In the genomic region with DNA sequence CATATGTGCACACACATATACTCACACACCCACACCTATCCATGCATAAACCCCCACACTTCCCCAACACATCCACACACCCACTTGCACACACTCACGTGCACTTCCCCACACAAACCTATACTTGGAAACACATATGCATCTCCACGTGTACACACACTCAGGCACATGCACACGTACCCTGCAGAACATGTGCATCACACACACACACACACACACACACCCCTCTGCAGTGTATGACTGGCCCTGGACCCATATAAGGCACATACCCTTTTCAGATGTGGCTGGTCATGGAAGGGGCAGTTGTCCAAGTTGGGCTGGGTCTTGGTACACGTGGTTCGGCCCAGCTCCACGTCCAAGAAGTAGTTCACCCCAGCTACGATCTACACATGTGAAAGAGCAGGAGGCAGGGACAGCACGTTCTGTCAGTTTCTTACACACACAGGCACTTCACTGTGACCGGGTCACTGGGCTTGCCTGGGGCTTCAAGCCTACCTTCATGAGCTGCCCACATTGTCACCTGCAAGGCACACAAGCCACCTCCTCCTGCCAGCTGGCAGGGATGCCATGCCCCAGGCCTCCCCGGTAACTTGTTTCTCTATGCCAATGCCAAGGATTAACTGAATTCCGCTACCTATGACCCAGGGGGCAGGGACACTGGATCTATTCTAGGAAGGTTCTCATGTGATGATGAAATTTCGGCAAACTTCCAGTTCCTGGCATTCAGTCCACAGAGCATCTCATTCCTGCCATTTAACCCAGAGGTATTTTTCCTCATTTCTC, we compare ENCODE assay signal across 12 cellular contexts. TPM values are rescaled to one million over a fixed set of nuclear protein-coding genes. Genes with fewer than 3 reads are reported as not detected.
A peak's percentile ranks its signal among the peaks of the same experiment; 100 is the strongest.
DNase-seq lines count a peak whose midpoint lies in the region; ATAC-seq, FAIRE-seq and TF ChIP-seq lines count a peak whose summit lies in the region.
"Had no signal": no experiment of that assay in that cellular context is flagged by ENCODE, and none has a peak within 500 bp of the region (broad histone marks: within the 10 kb centered on the region; RNA-seq: fewer than 3 reads in every experiment).

No MANE protein-coding gene starts in this region.

- no peak for FAIRE-seq in GM12878 (lab: Jason Lieb, UNC)
- FAIRE-seq: endometrium had no signal

- in situ Hi-C loops in GM12878 (cut with MboI) = no loop called here

- H3K27ac ChIP-seq in GM12878 (ENCODE audit: control insufficient read depth, insufficient read depth) = no peak overlapping the region
- peak overlapping the region; percentile 7 to 99 (median 97) for H3K27ac ChIP-seq in gastroesophageal sphincter
- no peak overlapping the region for H3K27ac ChIP-seq in trophoblast cell (ENCODE audit: low read depth, low read length)
- H3K27ac ChIP-seq in mesendoderm (ENCODE audit: low read depth, low read length) = no peak overlapping the region

- H2BK15ac ChIP-seq in mesendoderm (replicated peaks; ENCODE audit: low read depth) = no peak overlapping the region

- TF ChIP-seq EP300 in GM12878 (IDR thresholded peaks at IDR 0.05; ENCODE audit: borderline replicate concordance in 1 of 2, control insufficient read depth in 1 of 2, low read depth in 2 of 2, low read length in 2 of 2) (no peak), gastroesophageal sphincter (IDR thresholded peaks at IDR 0.05) (no peak)

- H3K18ac ChIP-seq in trophoblast cell (ENCODE audit: low read length) = no peak overlapping the region
- no peak overlapping the region for H3K18ac ChIP-seq in mesendoderm (ENCODE audit: low read length)

- H3K27me3 Mint-ChIP-seq in activated CD4-positive, alpha-beta T cell treated with anti-CD3 and anti-CD28 coated beads, Interleukin-2, amount 10 ng/mL, durations not matched to agents 24 days and 14 days = peaks cover 17% of the 10 kb centered on the region

- H4K8ac ChIP-seq in trophoblast cell (ENCODE audit: low read depth, low read length) (no peak overlapping the region), mesendoderm (ENCODE audit: low read depth, low read length) (no peak overlapping the region)

- RAD21 ChIA-PET in GM12878 (lab: Charles Lee; ENCODE audit: unreplicated experiment) = no interaction called here

- no peak overlapping the region for H3K4ac ChIP-seq in trophoblast cell (ENCODE audit: low read depth, low read length)
- no peak overlapping the region for H3K4ac ChIP-seq in mesendoderm (ENCODE audit: low read depth, low read length)

- H3K27me3 ChIP-seq in GM12878 (replicated peaks in 1 of 2; ENCODE audit: control insufficient read depth in 2 of 2, insufficient read depth in 2 of 2, low read length in 1 of 2) = no peaks in the 10 kb centered on the region
- no peaks in the 10 kb centered on the region for H3K27me3 ChIP-seq in gastroesophageal sphincter
- no peaks in the 10 kb centered on the region for H3K27me3 ChIP-seq in trophoblast cell (ENCODE audit: insufficient read depth, low read length)
- H3K27me3 ChIP-seq in mesendoderm (ENCODE audit: insufficient read depth, low read length, poor library complexity) = no peaks in the 10 kb centered on the region

- H2AFZ ChIP-seq in GM12878 (ENCODE audit: control insufficient read depth, low read depth, low read length) (no peak overlapping the region), trophoblast cell (ENCODE audit: insufficient read depth, low read length, poor library complexity) (no peak overlapping the region)

- SMC1A ChIA-PET in GM12878 (lab: Charles Lee; ENCODE audit: uncharacterized antibody, unreplicated experiment) = no interaction called here

- no peaks in the 10 kb centered on the region for H3K36me3 Mint-ChIP-seq in activated CD4-positive, alpha-beta T cell treated with anti-CD3 and anti-CD28 coated beads, Interleukin-2, amount 10 ng/mL, durations not matched to agents 24 days and 14 days (ENCODE audit: low read depth)

- TF ChIP-seq CTCF in AG10803 (conservative IDR thresholded peaks at IDR 0.05; ENCODE audit: low read length) (no peak), GM12878 (IDR thresholded peaks at IDR 0.05 in 2 of 3, conservative IDR thresholded peaks at IDR 0.05 in 1 of 3; ENCODE audit: control insufficient read depth in 2 of 3, extremely low read depth in 1 of 3, insufficient read depth in 1 of 3, low read depth in 3 of 3, low read length in 3 of 3) (no peak), gastroesophageal sphincter (IDR thresholded peaks at IDR 0.05) (no peak), omental fat pad (IDR thresholded peaks at IDR 0.05) (no peak)

- no peak for TF ChIP-seq POLR2A in GM12878 (IDR thresholded peaks at IDR 0.05; ENCODE audit: low read depth, low read length)
- TF ChIP-seq POLR2A in gastroesophageal sphincter (IDR thresholded peaks at IDR 0.05) = peak in 1 of 2 donors; percentile 11

- no peaks in the 10 kb centered on the region for H4K20me1 ChIP-seq in GM12878 (ENCODE audit: control insufficient read depth, insufficient read depth)

- H3K9ac ChIP-seq in GM12878 (ENCODE audit: control insufficient read depth, insufficient read depth, low read length) (no peak overlapping the region), trophoblast cell (ENCODE audit: low read length) (no peak overlapping the region), mesendoderm (ENCODE audit: low read length) (no peak overlapping the region)

- H3K79me2 ChIP-seq in GM12878 (ENCODE audit: control insufficient read depth, insufficient read depth, low read length) = no peaks in the 10 kb centered on the region
- peaks cover 7% of the 10 kb centered on the region for H3K79me2 ChIP-seq in trophoblast cell (ENCODE audit: control insufficient read depth, insufficient read depth, low read length, poor library complexity)
- no peaks in the 10 kb centered on the region for H3K79me2 ChIP-seq in mesendoderm (ENCODE audit: control insufficient read depth, insufficient read depth, low read length)

- 43% methylated on average over 11 of the region's 12 CpGs for WGBS in GM12878 (ENCODE audit: insufficient coverage, insufficient replicate concordance, low lambda C conversion rate, missing lambda C conversion rate)
- WGBS in gastroesophageal sphincter (ENCODE audit: low coverage in 1 of 2), 2 donors = 33 to 43% methylated on average over 5 to 6 of the region's 12 CpGs
- no CpG with 5 or more reads among the region's 12 CpGs for WGBS in trophoblast cell (ENCODE audit: extremely low coverage, insufficient coverage, insufficient read length)
- no CpG with 5 or more reads among the region's 12 CpGs for WGBS in mesendoderm (ENCODE audit: extremely low coverage, insufficient coverage, low lambda C conversion rate)

- no peak overlapping the region for H4K5ac ChIP-seq in mesendoderm (ENCODE audit: low read length)

- H3K23ac ChIP-seq in trophoblast cell (ENCODE audit: low read length) = no peak overlapping the region
- no peak overlapping the region for H3K23ac ChIP-seq in mesendoderm (ENCODE audit: low read length)

- H3K4me3 ChIP-seq in AG10803 (ENCODE audit: low read length) = no peak overlapping the region
- H3K4me3 ChIP-seq in GM12878 = no peak overlapping the region
- peak overlapping the region in 1 of 2 donors; percentile 99 for H3K4me3 ChIP-seq in gastroesophageal sphincter
- H3K4me3 ChIP-seq in trophoblast cell (ENCODE audit: low read depth, low read length) = peak overlapping the region; percentile 46
- no peak overlapping the region for H3K4me3 ChIP-seq in mesendoderm (ENCODE audit: low read length)

- H2BK12ac ChIP-seq in trophoblast cell (ENCODE audit: low read length) = no peak overlapping the region

- H2BK5ac ChIP-seq in trophoblast cell (ENCODE audit: low read depth, low read length, poor library complexity) (no peak overlapping the region), mesendoderm (ENCODE audit: low read length) (no peak overlapping the region)

- H4K91ac ChIP-seq in trophoblast cell (ENCODE audit: low read depth, low read length) = no peak overlapping the region

- CTCF ChIA-PET in GM12878 (lab: Yijun Ruan, JAX) = no interaction called here

- H3K14ac ChIP-seq in trophoblast cell (ENCODE audit: low read length) = no peak overlapping the region

- DNase-seq in AG10803 (ENCODE audit: low read depth) = peak; percentile 29
- DNase-seq in GM12878 (ENCODE audit: low read depth, low spot score) = no peak
- DNase-seq in trophoblast cell = peak; percentile 54 to 80
- no peak for DNase-seq in mesendoderm
- DNase-seq in NCI-H2196 treated with DMSO at 0.1 percent for 48 hours (lab: John Stamatoyannopoulos, UW; ENCODE audit: unreplicated experiment) = no peak
- DNase-seq in activated CD4-positive, alpha-beta T cell treated with anti-CD3 and anti-CD28 coated beads, Interleukin-2, amount 10 ng/mL, durations not matched to agents 24 days and 14 days = no peak
- DNase-seq in omental fat pad (ENCODE audit: low spot score) = no peak

- H2AK5ac ChIP-seq in trophoblast cell (ENCODE audit: low read length) (no peak overlapping the region), mesendoderm (ENCODE audit: low read length) (no peak overlapping the region)

- POLR2A ChIA-PET in GM12878 (lab: Charles Lee) = no interaction called here

- H3K4me2 ChIP-seq in GM12878 (ENCODE audit: control insufficient read depth, insufficient read depth) (0 out of 2 replicates have a peak overlapping the region, but pooled peaks have one; percentile 7), trophoblast cell (ENCODE audit: low read length) (no peak overlapping the region), mesendoderm (ENCODE audit: low read length) (no peak overlapping the region)

- H3K4me3 Mint-ChIP-seq in activated CD4-positive, alpha-beta T cell treated with anti-CD3 and anti-CD28 coated beads, Interleukin-2, amount 10 ng/mL, durations not matched to agents 24 days and 14 days = no peak overlapping the region

- H3K56ac ChIP-seq in mesendoderm (ENCODE audit: low read length) = no peak overlapping the region

- intact Hi-C loops in GM12878 (cut with micrococcal nuclease; ENCODE audit: unreplicated experiment) = no loop called here
- intact Hi-C loops in activated CD4-positive, alpha-beta T cell treated with anti-CD3 and anti-CD28 coated beads, Interleukin-2, amount 10 ng/mL, durations not matched to agents 24 days and 14 days (cut with micrococcal nuclease) = no loop called here

- H3K9me3 ChIP-seq in GM12878 (replicated peaks; ENCODE audit: control insufficient read depth, insufficient read depth, low read length) = no peaks in the 10 kb centered on the region; the same call in 2 of the 3 replicates
- no peaks in the 10 kb centered on the region for H3K9me3 ChIP-seq in gastroesophageal sphincter
- H3K9me3 ChIP-seq in trophoblast cell (ENCODE audit: insufficient read depth, low read depth, low read length) = peaks cover 3% of the 10 kb centered on the region

- H4K12ac ChIP-seq in trophoblast cell (ENCODE audit: low read depth, low read length) = no peak overlapping the region

- H3K4me1 Mint-ChIP-seq in activated CD4-positive, alpha-beta T cell treated with anti-CD3 and anti-CD28 coated beads, Interleukin-2, amount 10 ng/mL, durations not matched to agents 24 days and 14 days = peaks cover 7% of the 10 kb centered on the region

- ATAC-seq in GM12878 = no peak
- peak; percentile 11 for ATAC-seq in gastroesophageal sphincter
- no peak for ATAC-seq in omental fat pad (ENCODE audit: low FRiP score)

- H2BK120ac ChIP-seq in trophoblast cell (ENCODE audit: insufficient read depth, low read length, poor library complexity) (no peak overlapping the region), mesendoderm (ENCODE audit: low read depth, low read length) (no peak overlapping the region)

- H3K27ac Mint-ChIP-seq in activated CD4-positive, alpha-beta T cell treated with anti-CD3 and anti-CD28 coated beads, Interleukin-2, amount 10 ng/mL, durations not matched to agents 24 days and 14 days = no peak overlapping the region

- H3K4me1 ChIP-seq in GM12878 (ENCODE audit: control insufficient read depth, insufficient read depth, low read length) (no peaks in the 10 kb centered on the region), gastroesophageal sphincter (peaks cover 0 to 62% (median 24%) of the 10 kb centered on the region in 3 donors), trophoblast cell (ENCODE audit: control insufficient read depth in 1 of 2, insufficient read depth in 2 of 2, low read length in 2 of 2) (peaks cover 7 to 10% of the 10 kb centered on the region in 2 experiments), mesendoderm (ENCODE audit: control insufficient read depth, low read depth, low read length) (no peaks in the 10 kb centered on the region)

- H3K9me3 Mint-ChIP-seq in activated CD4-positive, alpha-beta T cell treated with anti-CD3 and anti-CD28 coated beads, Interleukin-2, amount 10 ng/mL, durations not matched to agents 24 days and 14 days = no peaks in the 10 kb centered on the region

- TF ChIP-seq RAD21 in GM12878 (IDR thresholded peaks at IDR 0.05; ENCODE audit: insufficient read depth, low read depth, low read length) = no peak

- BruUV-seq in GM12878 (replicated peaks; lab: Mats Ljungman, UMichigan) = no TSS peak

- H3K36me3 ChIP-seq in GM12878 (ENCODE audit: control insufficient read depth in 2 of 2, insufficient read depth in 2 of 2, low read length in 1 of 2) (no peaks in the 10 kb centered on the region; a peak in 1 of 4 replicates), gastroesophageal sphincter (peaks cover 0 to 39% of the 10 kb centered on the region in 2 donors), trophoblast cell (ENCODE audit: control insufficient read depth in 1 of 2, insufficient read depth in 2 of 2, low read length in 2 of 2) (peaks cover 5 to 8% of the 10 kb centered on the region in 2 experiments), mesendoderm (ENCODE audit: control insufficient read depth, insufficient read depth, low read length) (no peaks in the 10 kb centered on the region)

- H3K79me1 ChIP-seq in trophoblast cell (ENCODE audit: low read length) (peaks cover 7% of the 10 kb centered on the region), mesendoderm (ENCODE audit: low read length) (no peaks in the 10 kb centered on the region)

RNA-seq across cellular contexts. Expression of a gene that starts 2.6 kb away (rescaled TPM):
- total RNA-seq in GM12878 (2013; cell fraction: nucleolus; rRNA removed) = 8.0 and 8.9 TPM in 2 replicates
- total RNA-seq in GM12878 (2014; rRNA removed) (54.0 and 74.3 TPM in 2 replicates), GM12878 (2014; rRNA removed; fragmentation: Illumina TruSeq; extraction: Trizol) (35.1 and 35.5 TPM in 2 replicates), GM12878 (2021) (114 and 115 TPM in 2 replicates), gastroesophageal sphincter (1,000 to 10,000 TPM in 3 of 4 donors, 100 to 1,000 TPM in 1; 951 to 1,877 (median 1,344) TPM), omental fat pad (1,000 to 10,000 TPM; 1,117 to 1,890 (median 1,478) TPM)
- polyA plus RNA-seq in GM12878 (2011; ENCODE audit: low read depth) = 12.4 TPM
- polyA plus RNA-seq in GM12878 (2011; rRNA removed) (8.5 and 20.4 TPM in 2 replicates), GM12878 (2014; fragmentation: Illumina TruSeq; extraction: Trizol) (18.6 and 41.3 TPM in 2 replicates), GM12878 (2014; fragmentation: Nextera tagmentation; extraction: Ambion mirVana) (10 to 100 TPM; 11.8 to 22.2 TPM), GM12878 (2014; rRNA removed) (112 and 116 TPM in 2 replicates), GM12878 (2016; fragmentation: Nextera tagmentation; extraction: Ambion mirVana) (100 to 1,000 TPM; 122 to 127 TPM)
- polyA plus RNA-seq in GM12878 (2011; cell fraction: cytosol; rRNA removed) = 37.8 and 46.4 TPM in 2 replicates
- 14.0 and 16.1 TPM in 2 replicates for polyA plus RNA-seq in GM12878 (2011; cell fraction: nucleus; rRNA removed)
- 22.5 and 28.0 TPM in 2 replicates for polyA plus RNA-seq in GM12878 (2012)
- 11.7 and 21.1 TPM in 2 replicates for polyA minus RNA-seq in GM12878 (2011; rRNA and poly(A)+ RNA removed)
- polyA minus RNA-seq in GM12878 (2011; cell fraction: cytosol; rRNA and poly(A)+ RNA removed) = 18.3 TPM in 2 replicates
- polyA minus RNA-seq in GM12878 (2011; cell fraction: nucleus; rRNA and poly(A)+ RNA removed) = 3.8 and 4.5 TPM in 2 replicates
- polyA plus RNA-seq in trophoblast cell (2013) = 166 and 167 TPM in 2 replicates
- 24.4 TPM for polyA plus RNA-seq in mesendoderm (2013, experiment 1 of 2)
- polyA plus RNA-seq in mesendoderm (2013, experiment 2 of 2) = 24.4 TPM
- total RNA-seq in activated CD4-positive, alpha-beta T cell treated with anti-CD3 and anti-CD28 coated beads, Interleukin-2, amount 10 ng/mL, durations not matched to agents 24 days and 14 days = 0.72 and 0.95 TPM in 2 replicates

RNA-seq across cellular contexts. Expression of a gene that starts 29.5 kb away (rescaled TPM):
- not detected in 2 replicates for total RNA-seq in GM12878 (2013; cell fraction: nucleolus; rRNA removed)
- total RNA-seq in GM12878 (2014; rRNA removed) (not detected in 2 replicates), GM12878 (2014; rRNA removed; fragmentation: Illumina TruSeq; extraction: Trizol) (not detected in 2 replicates), GM12878 (2021) (not detected in 2 replicates), gastroesophageal sphincter (not detected), omental fat pad (under 1 TPM in 1 of 4 donors, not detected in 3; 0.28 TPM)
- polyA plus RNA-seq in GM12878 (2011; ENCODE audit: low read depth) = not detected
- polyA plus RNA-seq in GM12878 (2011; rRNA removed) (not detected in 2 replicates), GM12878 (2014; fragmentation: Illumina TruSeq; extraction: Trizol) (not detected in 2 replicates), GM12878 (2014; fragmentation: Nextera tagmentation; extraction: Ambion mirVana) (not detected), GM12878 (2014; rRNA removed) (not detected in 2 replicates), GM12878 (2016; fragmentation: Nextera tagmentation; extraction: Ambion mirVana) (not detected)
- not detected in 2 replicates for polyA plus RNA-seq in GM12878 (2011; cell fraction: cytosol; rRNA removed)
- polyA plus RNA-seq in GM12878 (2011; cell fraction: nucleus; rRNA removed) = not detected in 2 replicates
- not detected in 2 replicates for polyA plus RNA-seq in GM12878 (2012)
- not detected in 2 replicates for polyA minus RNA-seq in GM12878 (2011; rRNA and poly(A)+ RNA removed)
- polyA minus RNA-seq in GM12878 (2011; cell fraction: cytosol; rRNA and poly(A)+ RNA removed) = not detected in 2 replicates
- polyA minus RNA-seq in GM12878 (2011; cell fraction: nucleus; rRNA and poly(A)+ RNA removed) = not detected in 2 replicates
- polyA plus RNA-seq in trophoblast cell (2013) = not detected in 2 replicates
- not detected for polyA plus RNA-seq in mesendoderm (2013, experiment 1 of 2)
- 0.03 TPM for polyA plus RNA-seq in mesendoderm (2013, experiment 2 of 2)
- not detected in 2 replicates for total RNA-seq in activated CD4-positive, alpha-beta T cell treated with anti-CD3 and anti-CD28 coated beads, Interleukin-2, amount 10 ng/mL, durations not matched to agents 24 days and 14 days
- total RNA-seq: A673; T-helper 1 cell treated with Interleukin-12 subunit alpha and Interleukin-12 subunit beta and Interleukin-4 antibody, amounts not matched to agents 30 ng/mL and 1 ng/mL, for 36 hours; ureter had no signal

RNA-seq across cellular contexts. Expression of a gene that starts 53.7 kb away (rescaled TPM):
- total RNA-seq in GM12878 (2013; cell fraction: nucleolus; rRNA removed) = not detected in 2 replicates
- not detected in 2 replicates for total RNA-seq in GM12878 (2014; rRNA removed)
- not detected in 2 replicates for total RNA-seq in GM12878 (2014; rRNA removed; fragmentation: Illumina TruSeq; extraction: Trizol)
- not detected in 2 replicates for total RNA-seq in GM12878 (2021)
- polyA plus RNA-seq in GM12878 (2011; ENCODE audit: low read depth) = not detected
- not detected in 2 replicates for polyA plus RNA-seq in GM12878 (2011; rRNA removed)
- not detected in 2 replicates for polyA plus RNA-seq in GM12878 (2011; cell fraction: cytosol; rRNA removed)
- not detected in 2 replicates for polyA plus RNA-seq in GM12878 (2011; cell fraction: nucleus; rRNA removed)
- not detected in 2 replicates for polyA plus RNA-seq in GM12878 (2012)
- polyA plus RNA-seq in GM12878 (2014; fragmentation: Illumina TruSeq; extraction: Trizol) = not detected in 2 replicates
- not detected for polyA plus RNA-seq in GM12878 (2014; fragmentation: Nextera tagmentation; extraction: Ambion mirVana)
- not detected in 2 replicates for polyA plus RNA-seq in GM12878 (2014; rRNA removed)
- polyA plus RNA-seq in GM12878 (2016; fragmentation: Nextera tagmentation; extraction: Ambion mirVana) = not detected
- not detected in 2 replicates for polyA minus RNA-seq in GM12878 (2011; rRNA and poly(A)+ RNA removed)
- polyA minus RNA-seq in GM12878 (2011; cell fraction: cytosol; rRNA and poly(A)+ RNA removed) = not detected in 2 replicates
- not detected in 2 replicates for polyA minus RNA-seq in GM12878 (2011; cell fraction: nucleus; rRNA and poly(A)+ RNA removed)
- total RNA-seq in gastroesophageal sphincter = not detected
- polyA plus RNA-seq in trophoblast cell (2013) = 3.1 and 3.7 TPM in 2 replicates
- 0.10 TPM for polyA plus RNA-seq in mesendoderm (2013, experiment 1 of 2)
- polyA plus RNA-seq in mesendoderm (2013, experiment 2 of 2) = not detected
- not detected in 2 replicates for total RNA-seq in activated CD4-positive, alpha-beta T cell treated with anti-CD3 and anti-CD28 coated beads, Interleukin-2, amount 10 ng/mL, durations not matched to agents 24 days and 14 days
- not detected for total RNA-seq in omental fat pad
- total RNA-seq: A673; T-helper 1 cell treated with Interleukin-12 subunit alpha and Interleukin-12 subunit beta and Interleukin-4 antibody, amounts not matched to agents 30 ng/mL and 1 ng/mL, for 36 hours; ureter had no signal

Comparison
In these comparisons a context has a peak if more than half of its experiments do, and no peak if none do; other contexts are left out.
1. DNase-seq: peak in AG10803 (single experiment) and trophoblast cell (2 of 2); none in GM12878 (single experiment), mesendoderm (single experiment), NCI-H2196 treated with DMSO at 0.1 percent for 48 hours (single experiment), activated CD4-positive, alpha-beta T cell treated with anti-CD3 and anti-CD28 coated beads, Interleukin-2, amount 10 ng/mL, durations not matched to agents 24 days and 14 days (single experiment) and omental fat pad (single experiment).
2. H3K27ac ChIP-seq: peak in gastroesophageal sphincter (4 of 4); none in GM12878 (single experiment), trophoblast cell (single experiment) and mesendoderm (single experiment).